Comparison of ENCODE assay signal across 8 cellular contexts in genomic region chr16:8655184-8655717, GRCh38. TPM values are rescaled to one million over a fixed set of nuclear protein-coding genes. Genes with fewer than 3 reads are reported as not detected.
DNase-seq lines count a peak whose midpoint lies in the region; ATAC-seq and TF ChIP-seq lines count a peak whose summit lies in the region.

No MANE protein-coding gene starts in this region.

- H3K4me1 ChIP-seq in lung (ENCODE audit: control insufficient read depth in 2 of 2, insufficient read depth in 2 of 2, low read length in 2 of 2): no peaks in the 10 kb centered on the region

- no peaks in the 10 kb centered on the region for H3K9me3 Mint-ChIP-seq in activated naive CD4-positive, alpha-beta T cell treated with anti-CD3 and anti-CD28 coated beads, Interleukin-2, amount 50 U/mL, for 72 hours

- no peaks in the 10 kb centered on the region for H3K36me3 ChIP-seq in lung (ENCODE audit: control insufficient read depth in 2 of 2, insufficient read depth in 2 of 2, low read length in 2 of 2)

- H3K27me3 ChIP-seq in lung (ENCODE audit: control insufficient read depth, insufficient read depth): no peaks in the 10 kb centered on the region

- H3K4me3 ChIP-seq in LNCaP clone FGC (ENCODE audit: low read depth, low read length) (no peak overlapping the region), lung (no peak overlapping the region)

- H3K27ac Mint-ChIP-seq in activated naive CD4-positive, alpha-beta T cell treated with anti-CD3 and anti-CD28 coated beads, Interleukin-2, amount 50 U/mL, for 72 hours: peak overlapping the region in 1 of 2 donors; percentile 75

- ATAC-seq in GM21528 (IDR thresholded peaks at IDR 0.05; ENCODE audit: low FRiP score, unreplicated experiment) (peak; percentile 68), lung (ENCODE audit: insufficient read depth, low FRiP score) (no peak)
- ATAC-seq in activated naive CD4-positive, alpha-beta T cell treated with anti-CD3 and anti-CD28 coated beads, Interleukin-2, amount 50 U/mL, for 72 hours: peak; percentile 81 to 84

- DNase-seq in NCI-H2196 (lab: John Stamatoyannopoulos, UW; ENCODE audit: unreplicated experiment) (peak; percentile 10), NCI-H2196 treated with DMSO at 0.1 percent for 48 hours (lab: John Stamatoyannopoulos, UW; ENCODE audit: unreplicated experiment) (no peak), LNCaP clone FGC (ENCODE audit: low read depth) (no peak), lung (ENCODE audit: low spot score) (peak; percentile 41), hypothalamus (lab: John Stamatoyannopoulos, UW) (no peak), HK-2 (ENCODE audit: unreplicated experiment) (no peak)
- DNase-seq in activated naive CD4-positive, alpha-beta T cell treated with anti-CD3 and anti-CD28 coated beads, Interleukin-2, amount 50 U/mL, for 72 hours (ENCODE audit: low spot score in 2 of 2): peak in 1 of 2 donors; percentile 39

- H3K27ac ChIP-seq in lung (ENCODE audit: low read depth in 1 of 2, low read length in 1 of 2): no peak overlapping the region

- WGBS in lung, 2 donors: 88 to 94% methylated on average over 1 of the region's 1 CpG

- no peaks in the 10 kb centered on the region for H3K36me3 Mint-ChIP-seq in activated naive CD4-positive, alpha-beta T cell treated with anti-CD3 and anti-CD28 coated beads, Interleukin-2, amount 50 U/mL, for 72 hours

- TF ChIP-seq CTCF in LNCaP clone FGC (IDR thresholded peaks at IDR 0.05; ENCODE audit: control insufficient read depth, extremely low read depth, insufficient read depth): peak; percentile 56
- TF ChIP-seq CTCF in lung (IDR thresholded peaks at IDR 0.05; ENCODE audit: control extremely low read depth, extremely low read depth): no peak

- H3K9me3 ChIP-seq in lung (ENCODE audit: control insufficient read depth in 2 of 2, insufficient read depth in 1 of 2, low read length in 1 of 2): no peaks in the 10 kb centered on the region

RNA-seq across cellular contexts. Expression of gene ABAT, which starts 19.2 kb away (rescaled TPM):
- 1 to 10 TPM; 3.5 to 8.7 TPM for total RNA-seq in activated naive CD4-positive, alpha-beta T cell treated with anti-CD3 and anti-CD28 coated beads, Interleukin-2, amount 50 U/mL, for 72 hours
- total RNA-seq in lung: 10 to 100 TPM in 1 of 2 donors, 1 to 10 TPM in 1; 9.6 to 14.0 TPM
- polyA plus RNA-seq in lung: 1 to 10 TPM; 4.4 to 4.5 TPM

RNA-seq across cellular contexts. Expression of gene METTL22, which starts 33.8 kb away (rescaled TPM):
- total RNA-seq in activated naive CD4-positive, alpha-beta T cell treated with anti-CD3 and anti-CD28 coated beads, Interleukin-2, amount 50 U/mL, for 72 hours: 10 to 100 TPM; 38.9 to 50.7 TPM
- 10 to 100 TPM; 36.5 to 39.4 TPM for total RNA-seq in lung
- polyA plus RNA-seq in lung: 10 to 100 TPM; 17.9 to 28.4 TPM

Comparison
In these comparisons a context has a peak if more than half of its experiments do, and no peak if none do; other contexts are left out.
1. DNase-seq: peak in NCI-H2196 (single experiment) and lung (single experiment); none in NCI-H2196 treated with DMSO at 0.1 percent for 48 hours (single experiment), LNCaP clone FGC (single experiment), hypothalamus (0 of 51) and HK-2 (single experiment).